1 cellular context compared by ENCODE assay signal in the genomic region with DNA sequence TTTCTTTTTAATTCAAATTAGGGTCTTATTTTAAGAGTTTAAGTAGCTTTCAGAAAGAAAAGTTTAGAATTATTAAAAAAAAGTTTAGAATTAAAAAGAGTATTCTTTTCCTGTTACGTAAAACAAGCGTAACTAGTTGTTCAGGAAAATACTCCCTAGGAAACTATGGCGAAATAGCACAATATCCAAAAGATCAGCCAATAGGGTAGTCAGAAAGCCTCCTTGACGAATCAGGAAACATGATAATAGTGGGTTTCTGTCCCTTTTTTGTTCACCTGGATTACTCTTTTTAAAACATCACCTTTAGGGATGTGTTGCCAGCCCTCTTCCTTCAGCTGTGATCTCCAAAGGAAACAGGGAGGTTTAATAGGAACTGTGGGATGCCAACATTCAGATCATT.
A peak's percentile ranks its signal among the peaks of the same experiment; 100 is the strongest.
TF ChIP-seq lines count a peak whose summit lies in the region.

No MANE protein-coding gene starts in this region.

TF ChIP-seq in K562, 482 proteins besides CTCF, POLR2A, EP300 and RAD21:
- no peak for TF ChIP-seq PBX2 (CRISPR knock-in tag; IDR thresholded peaks at IDR 0.05; ENCODE audit: low read depth)
- no peak for TF ChIP-seq PBX2 (tag; conservative IDR thresholded peaks at IDR 0.05; ENCODE audit: low read depth)
- no peak for TF ChIP-seq ZNF785 (CRISPR knock-in tag; IDR thresholded peaks at IDR 0.05)
- TF ChIP-seq CEBPB (tag; IDR thresholded peaks at IDR 0.05): peak; percentile 52
